ENCODE assay signal across 8 cellular contexts in genomic region chr5:150356575-150357284, GRCh38. TPM values are rescaled to one million over a fixed set of nuclear protein-coding genes. Genes with fewer than 3 reads are reported as not detected.
A peak's percentile ranks its signal among the peaks of the same experiment; 100 is the strongest.
DNase-seq lines count a peak whose midpoint lies in the region; ATAC-seq and TF ChIP-seq lines count a peak whose summit lies in the region.

No MANE protein-coding gene starts in this region.

- TF ChIP-seq CTCF in left ventricle myocardium inferior (IDR thresholded peaks at IDR 0.05; ENCODE audit: borderline replicate concordance) (no peak), breast epithelium (IDR thresholded peaks at IDR 0.05) (no peak), mucosa of descending colon (IDR thresholded peaks at IDR 0.05) (no peak), uterus (IDR thresholded peaks at IDR 0.05) (no peak)

- ATAC-seq in Right ventricle myocardium inferior = no peak
- no peak for ATAC-seq in mucosa of descending colon
- no peak for ATAC-seq in GM19452 (IDR thresholded peaks at IDR 0.05; ENCODE audit: unreplicated experiment)

- no peak for DNase-seq in left ventricle myocardium inferior
- no peak for DNase-seq in Right ventricle myocardium inferior (ENCODE audit: missing footprints)
- DNase-seq in breast epithelium (ENCODE audit: low spot score in 2 of 2) = no peak
- peak in 2 of 3 donors; percentile 25 to 33 for DNase-seq in mucosa of descending colon
- no peak for DNase-seq in uterus
- DNase-seq in stimulated activated CD4-positive, alpha-beta T cell treated with anti-CD3 and anti-CD28 coated beads, Interleukin-4, amount 100 ng/mL, for 1 hour = no peak
- no peak for DNase-seq in NCI-H2227 (lab: John Stamatoyannopoulos, UW; ENCODE audit: unreplicated experiment)

- H3K9me3 ChIP-seq in left ventricle myocardium inferior (replicated peaks) = no peaks in the 10 kb centered on the region
- H3K9me3 ChIP-seq in breast epithelium = no peaks in the 10 kb centered on the region
- H3K9me3 ChIP-seq in mucosa of descending colon = no peaks in the 10 kb centered on the region
- no peaks in the 10 kb centered on the region for H3K9me3 ChIP-seq in uterus

- H3K27ac ChIP-seq in left ventricle myocardium inferior (replicated peaks) (peak overlapping the region; percentile 73), breast epithelium (peak overlapping the region; percentile 34 to 76), uterus (peak overlapping the region; percentile 23 to 59)

- H3K27me3 ChIP-seq in left ventricle myocardium inferior (ENCODE audit: low read depth) (no peaks in the 10 kb centered on the region), breast epithelium (no peaks in the 10 kb centered on the region), uterus (no peaks in the 10 kb centered on the region)

- intact Hi-C loops in left ventricle myocardium inferior (cut with micrococcal nuclease) = loop anchor here (10.0 kb wide), 1 partner anchor 202 kb away; the partner anchor contains the start of gene PDGFRB
- intact Hi-C loops in Right ventricle myocardium inferior (cut with DNase I) = loop anchor here (5.0 kb wide), 2 partner anchors 81 to 99 kb away; no protein-coding TSS in a partner anchor
- intact Hi-C loops in breast epithelium (cut with DNase I; ENCODE audit: low total_unique reads) = no loop called here
- intact Hi-C loops in mucosa of descending colon (cut with DNase I, micrococcal nuclease) = loop anchor here in 1 of 2 donors (10.0 kb wide), 1 partner anchor 92 kb away; no protein-coding TSS in a partner anchor
- intact Hi-C loops in uterus (cut with DNase I; ENCODE audit: low total_unique reads) = no loop called here

- peaks cover 10% of the 10 kb centered on the region for H3K36me3 ChIP-seq in left ventricle myocardium inferior
- no peaks in the 10 kb centered on the region for H3K36me3 ChIP-seq in breast epithelium
- no peaks in the 10 kb centered on the region for H3K36me3 ChIP-seq in mucosa of descending colon (ENCODE audit: low read depth)
- H3K36me3 ChIP-seq in uterus = no peaks in the 10 kb centered on the region

- H3K4me1 ChIP-seq in left ventricle myocardium inferior (peaks cover 25% of the 10 kb centered on the region), breast epithelium (peaks cover 0 to 3% of the 10 kb centered on the region in 2 donors), mucosa of descending colon (ENCODE audit: low read depth) (peaks cover 27% of the 10 kb centered on the region), uterus (no peaks in the 10 kb centered on the region)

- no peak for TF ChIP-seq POLR2A in breast epithelium (IDR thresholded peaks at IDR 0.05)
- TF ChIP-seq POLR2A in uterus (IDR thresholded peaks at IDR 0.05) = no peak

- H3K4me3 ChIP-seq in left ventricle myocardium inferior (peak overlapping the region; percentile 99), breast epithelium (peak overlapping the region; percentile 86 to 97 (median 94)), mucosa of descending colon (no peak overlapping the region), uterus (peak overlapping the region; percentile 38 to 87)

RNA-seq across cellular contexts. Expression of gene TCOF1, which starts 0.8 kb away (rescaled TPM):
- total RNA-seq in left ventricle myocardium inferior = 19.3 TPM
- 17.8 TPM for total RNA-seq in Right ventricle myocardium inferior
- 10 to 100 TPM; 20.6 to 37.7 (median 36.1) TPM for total RNA-seq in breast epithelium
- 10 to 100 TPM; 17.3 to 36.2 (median 26.0) TPM for total RNA-seq in mucosa of descending colon
- total RNA-seq in uterus = 10 to 100 TPM in 3 of 4 donors, 1 to 10 TPM in 1; 9.4 to 40.0 (median 20.1) TPM

RNA-seq across cellular contexts. Expression of gene ARSI, which starts 54.0 kb away (rescaled TPM):
- total RNA-seq in left ventricle myocardium inferior = 0.16 TPM
- 0.65 TPM for total RNA-seq in Right ventricle myocardium inferior
- 1 to 10 TPM in 1 of 3 donors, under 1 TPM in 2; 0.48 to 1.3 (median 0.98) TPM for total RNA-seq in breast epithelium
- total RNA-seq in mucosa of descending colon = 1 to 10 TPM in 1 of 3 donors, under 1 TPM in 2; 0.41 to 1.6 (median 0.63) TPM
- total RNA-seq in uterus = 10 to 100 TPM in 1 of 4 donors, 1 to 10 TPM in 3; 4.3 to 15.1 (median 5.7) TPM

RNA-seq across cellular contexts. Expression of gene CD74, which starts 56.0 kb away (rescaled TPM):
- total RNA-seq in left ventricle myocardium inferior (251 TPM), Right ventricle myocardium inferior (327 TPM), breast epithelium (100 to 1,000 TPM; 382 to 393 (median 392) TPM), mucosa of descending colon (1,000 to 10,000 TPM in 1 of 3 donors, 100 to 1,000 TPM in 2; 198 to 1,033 (median 284) TPM), uterus (1,000 to 10,000 TPM in 1 of 4 donors, 100 to 1,000 TPM in 3; 118 to 1,231 (median 675) TPM)

Comparison
In these comparisons a context has a peak if more than half of its experiments do, and no peak if none do; other contexts are left out.
1. DNase-seq: peak in mucosa of descending colon (2 of 3); none in left ventricle myocardium inferior (single experiment), Right ventricle myocardium inferior (single experiment), breast epithelium (0 of 2), uterus (0 of 2), stimulated activated CD4-positive, alpha-beta T cell treated with anti-CD3 and anti-CD28 coated beads, Interleukin-4, amount 100 ng/mL, for 1 hour (single experiment) and NCI-H2227 (single experiment).
2. intact Hi-C loops: an anchor here in left ventricle myocardium inferior (10.0 kb wide) and Right ventricle myocardium inferior (5.0 kb wide); none called in breast epithelium and uterus.
3. Peak in every context shown above with its lines, with median percentiles within 50 percentile points of each other: H3K27ac ChIP-seq.